8 cellular contexts compared by ENCODE assay signal in genomic region chr17:10697092-10698081, GRCh38. TPM values are rescaled to one million over a fixed set of nuclear protein-coding genes. Genes with fewer than 3 reads are reported as not detected.
A peak's percentile ranks its signal among the peaks of the same experiment; 100 is the strongest.
DNase-seq lines count a peak whose midpoint lies in the region; ATAC-seq and TF ChIP-seq lines count a peak whose summit lies in the region.

A gene with protein sequence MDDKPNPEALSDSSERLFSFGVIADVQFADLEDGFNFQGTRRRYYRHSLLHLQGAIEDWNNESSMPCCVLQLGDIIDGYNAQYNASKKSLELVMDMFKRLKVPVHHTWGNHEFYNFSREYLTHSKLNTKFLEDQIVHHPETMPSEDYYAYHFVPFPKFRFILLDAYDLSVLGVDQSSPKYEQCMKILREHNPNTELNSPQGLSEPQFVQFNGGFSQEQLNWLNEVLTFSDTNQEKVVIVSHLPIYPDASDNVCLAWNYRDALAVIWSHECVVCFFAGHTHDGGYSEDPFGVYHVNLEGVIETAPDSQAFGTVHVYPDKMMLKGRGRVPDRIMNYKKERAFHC (plus strand): TSS chr17:10697594. CDS start chr17:10704927, 7,333 bp downstream.
Gene SCO1, minus strand, starts transcription at chr17:10697533. Its CDS starts 26 bp downstream, at chr17:10697507.

- peaks cover 10% of the 10 kb centered on the region for H3K4me1 Mint-ChIP-seq in WTC11
- H3K4me1 Mint-ChIP-seq in immature natural killer cell, result peaks cover 39 to 70% of the 10 kb centered on the region in 2 donors

- H3K9me3 Mint-ChIP-seq in WTC11 (no peaks in the 10 kb centered on the region), immature natural killer cell (no peaks in the 10 kb centered on the region)

- ATAC-seq in GM18873 (IDR thresholded peaks at IDR 0.05; ENCODE audit: low FRiP score, unreplicated experiment) (peak; percentile 90), HG03139 (IDR thresholded peaks at IDR 0.05; ENCODE audit: unreplicated experiment) (peak; percentile 92), WTC11 (peak; percentile 99)

- CTCF ChIA-PET in WTC11 (lab: Charles Lee), result interaction anchor here (0.6 to 1.5 kb wide), 4 partner anchors 13 to 1011 kb away, joined by 3 to 5 read pairs (median 4); no protein-coding TSS in a partner anchor

- H3K27me3 Mint-ChIP-seq in WTC11 (ENCODE audit: low read depth), result no peaks in the 10 kb centered on the region
- peaks cover 0 to 3% (median 1%) of the 10 kb centered on the region in 3 donors for H3K27me3 Mint-ChIP-seq in immature natural killer cell (ENCODE audit: low read depth in 3 of 3)

- H3K36me3 Mint-ChIP-seq in WTC11, result peaks cover 27% of the 10 kb centered on the region
- peaks cover 8 to 22% (median 14%) of the 10 kb centered on the region in 3 donors for H3K36me3 Mint-ChIP-seq in immature natural killer cell

- DNase-seq in AG08396 (ENCODE audit: low spot score) (peak; percentile 94), NCI-H2227 treated with DMSO at 0.1 percent for 48 hours (lab: John Stamatoyannopoulos, UW) (peak; percentile 75), WTC11 (ENCODE audit: low spot score) (peak; percentile 94), caudate nucleus (lab: John Stamatoyannopoulos, UW) (peak in 60 of 61 donors; percentile 14 to 96 (median 88)), immature natural killer cell (peak; percentile 88 to 90 (median 88)), smooth muscle cell of the brain vasculature (ENCODE audit: low read depth, low spot score) (peak; percentile 69)

- H3K27ac Mint-ChIP-seq in WTC11 (peak within 1 kb of the TSS; percentile 93), immature natural killer cell (peak within 1 kb of the TSS; percentile 92 to 97 (median 95))

- H3K4me3 Mint-ChIP-seq in WTC11 (peak within 1 kb of the TSS; percentile 94), immature natural killer cell (peak within 1 kb of the TSS; percentile 92 to 99 (median 95))

- peak within 1 kb of the TSS; percentile 36 for H3K27ac ChIP-seq in caudate nucleus (ENCODE audit: low read depth, low read length)

- no peak for TF ChIP-seq CTCF in WTC11 (IDR thresholded peaks at IDR 0.05)

- POLR2A ChIA-PET in WTC11 (lab: Charles Lee), result no interaction called here

TF ChIP-seq in WTC11, 78 proteins besides CTCF, POLR2A, EP300 and RAD21 (continues in another document):
- TF ChIP-seq NFYB (CRISPR knock-in tag; conservative IDR thresholded peaks at IDR 0.05; ENCODE audit: low read depth), result no peak
- peak; percentile 83 for TF ChIP-seq FOXK1 (CRISPR knock-in tag; IDR thresholded peaks at IDR 0.05)
- peak; percentile 63 for TF ChIP-seq SP1 (CRISPR knock-in tag; conservative IDR thresholded peaks at IDR 0.05)
- TF ChIP-seq, protein P1, sequence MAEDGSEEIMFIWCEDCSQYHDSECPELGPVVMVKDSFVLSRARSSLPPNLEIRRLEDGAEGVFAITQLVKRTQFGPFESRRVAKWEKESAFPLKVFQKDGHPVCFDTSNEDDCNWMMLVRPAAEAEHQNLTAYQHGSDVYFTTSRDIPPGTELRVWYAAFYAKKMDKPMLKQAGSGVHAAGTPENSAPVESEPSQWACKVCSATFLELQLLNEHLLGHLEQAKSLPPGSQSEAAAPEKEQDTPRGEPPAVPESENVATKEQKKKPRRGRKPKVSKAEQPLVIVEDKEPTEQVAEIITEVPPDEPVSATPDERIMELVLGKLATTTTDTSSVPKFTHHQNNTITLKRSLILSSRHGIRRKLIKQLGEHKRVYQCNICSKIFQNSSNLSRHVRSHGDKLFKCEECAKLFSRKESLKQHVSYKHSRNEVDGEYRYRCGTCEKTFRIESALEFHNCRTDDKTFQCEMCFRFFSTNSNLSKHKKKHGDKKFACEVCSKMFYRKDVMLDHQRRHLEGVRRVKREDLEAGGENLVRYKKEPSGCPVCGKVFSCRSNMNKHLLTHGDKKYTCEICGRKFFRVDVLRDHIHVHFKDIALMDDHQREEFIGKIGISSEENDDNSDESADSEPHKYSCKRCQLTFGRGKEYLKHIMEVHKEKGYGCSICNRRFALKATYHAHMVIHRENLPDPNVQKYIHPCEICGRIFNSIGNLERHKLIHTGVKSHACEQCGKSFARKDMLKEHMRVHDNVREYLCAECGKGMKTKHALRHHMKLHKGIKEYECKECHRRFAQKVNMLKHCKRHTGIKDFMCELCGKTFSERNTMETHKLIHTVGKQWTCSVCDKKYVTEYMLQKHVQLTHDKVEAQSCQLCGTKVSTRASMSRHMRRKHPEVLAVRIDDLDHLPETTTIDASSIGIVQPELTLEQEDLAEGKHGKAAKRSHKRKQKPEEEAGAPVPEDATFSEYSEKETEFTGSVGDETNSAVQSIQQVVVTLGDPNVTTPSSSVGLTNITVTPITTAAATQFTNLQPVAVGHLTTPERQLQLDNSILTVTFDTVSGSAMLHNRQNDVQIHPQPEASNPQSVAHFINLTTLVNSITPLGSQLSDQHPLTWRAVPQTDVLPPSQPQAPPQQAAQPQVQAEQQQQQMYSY (CRISPR knock-in tag; IDR thresholded peaks at IDR 0.05), result 0 out of 2 replicates have a peak, but pooled peaks have one; percentile 32
- 0 out of 2 replicates have a peak, but pooled peaks have one; percentile 67 for TF ChIP-seq SMAD3 (CRISPR knock-in tag; IDR thresholded peaks at IDR 0.05; ENCODE audit: borderline replicate concordance)
- no peak for TF ChIP-seq ZNF396 (CRISPR knock-in tag; IDR thresholded peaks at IDR 0.05; ENCODE audit: borderline replicate concordance)
- peak; percentile 9 for TF ChIP-seq USF2 (CRISPR knock-in tag; IDR thresholded peaks at IDR 0.05)
- TF ChIP-seq, protein P2, sequence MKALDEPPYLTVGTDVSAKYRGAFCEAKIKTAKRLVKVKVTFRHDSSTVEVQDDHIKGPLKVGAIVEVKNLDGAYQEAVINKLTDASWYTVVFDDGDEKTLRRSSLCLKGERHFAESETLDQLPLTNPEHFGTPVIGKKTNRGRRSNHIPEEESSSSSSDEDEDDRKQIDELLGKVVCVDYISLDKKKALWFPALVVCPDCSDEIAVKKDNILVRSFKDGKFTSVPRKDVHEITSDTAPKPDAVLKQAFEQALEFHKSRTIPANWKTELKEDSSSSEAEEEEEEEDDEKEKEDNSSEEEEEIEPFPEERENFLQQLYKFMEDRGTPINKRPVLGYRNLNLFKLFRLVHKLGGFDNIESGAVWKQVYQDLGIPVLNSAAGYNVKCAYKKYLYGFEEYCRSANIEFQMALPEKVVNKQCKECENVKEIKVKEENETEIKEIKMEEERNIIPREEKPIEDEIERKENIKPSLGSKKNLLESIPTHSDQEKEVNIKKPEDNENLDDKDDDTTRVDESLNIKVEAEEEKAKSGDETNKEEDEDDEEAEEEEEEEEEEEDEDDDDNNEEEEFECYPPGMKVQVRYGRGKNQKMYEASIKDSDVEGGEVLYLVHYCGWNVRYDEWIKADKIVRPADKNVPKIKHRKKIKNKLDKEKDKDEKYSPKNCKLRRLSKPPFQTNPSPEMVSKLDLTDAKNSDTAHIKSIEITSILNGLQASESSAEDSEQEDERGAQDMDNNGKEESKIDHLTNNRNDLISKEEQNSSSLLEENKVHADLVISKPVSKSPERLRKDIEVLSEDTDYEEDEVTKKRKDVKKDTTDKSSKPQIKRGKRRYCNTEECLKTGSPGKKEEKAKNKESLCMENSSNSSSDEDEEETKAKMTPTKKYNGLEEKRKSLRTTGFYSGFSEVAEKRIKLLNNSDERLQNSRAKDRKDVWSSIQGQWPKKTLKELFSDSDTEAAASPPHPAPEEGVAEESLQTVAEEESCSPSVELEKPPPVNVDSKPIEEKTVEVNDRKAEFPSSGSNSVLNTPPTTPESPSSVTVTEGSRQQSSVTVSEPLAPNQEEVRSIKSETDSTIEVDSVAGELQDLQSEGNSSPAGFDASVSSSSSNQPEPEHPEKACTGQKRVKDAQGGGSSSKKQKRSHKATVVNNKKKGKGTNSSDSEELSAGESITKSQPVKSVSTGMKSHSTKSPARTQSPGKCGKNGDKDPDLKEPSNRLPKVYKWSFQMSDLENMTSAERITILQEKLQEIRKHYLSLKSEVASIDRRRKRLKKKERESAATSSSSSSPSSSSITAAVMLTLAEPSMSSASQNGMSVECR (CRISPR knock-in tag; IDR thresholded peaks at IDR 0.05; ENCODE audit: borderline replicate concordance), result peak; percentile 77; the same call in 1 of the 2 replicates
- peak; percentile 53 for TF ChIP-seq FOXP1 (CRISPR knock-in tag; IDR thresholded peaks at IDR 0.05; ENCODE audit: borderline replicate concordance)
- TF ChIP-seq ZNF138 (CRISPR knock-in tag; conservative IDR thresholded peaks at IDR 0.05), result no peak
- 0 out of 2 replicates have a peak, but pooled peaks have one; percentile 19 for TF ChIP-seq TEAD1 (CRISPR knock-in tag; IDR thresholded peaks at IDR 0.05)
- TF ChIP-seq, protein P3, sequence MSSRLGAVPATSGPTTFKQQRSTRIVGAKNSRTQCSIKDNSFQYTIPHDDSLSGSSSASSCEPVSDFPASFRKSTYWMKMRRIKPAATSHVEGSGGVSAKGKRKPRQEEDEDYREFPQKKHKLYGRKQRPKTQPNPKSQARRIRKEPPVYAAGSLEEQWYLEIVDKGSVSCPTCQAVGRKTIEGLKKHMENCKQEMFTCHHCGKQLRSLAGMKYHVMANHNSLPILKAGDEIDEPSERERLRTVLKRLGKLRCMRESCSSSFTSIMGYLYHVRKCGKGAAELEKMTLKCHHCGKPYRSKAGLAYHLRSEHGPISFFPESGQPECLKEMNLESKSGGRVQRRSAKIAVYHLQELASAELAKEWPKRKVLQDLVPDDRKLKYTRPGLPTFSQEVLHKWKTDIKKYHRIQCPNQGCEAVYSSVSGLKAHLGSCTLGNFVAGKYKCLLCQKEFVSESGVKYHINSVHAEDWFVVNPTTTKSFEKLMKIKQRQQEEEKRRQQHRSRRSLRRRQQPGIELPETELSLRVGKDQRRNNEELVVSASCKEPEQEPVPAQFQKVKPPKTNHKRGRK (CRISPR knock-in tag; IDR thresholded peaks at IDR 0.05; ENCODE audit: borderline replicate concordance), result no peak
- no peak for TF ChIP-seq ZNF219 (CRISPR knock-in tag; IDR thresholded peaks at IDR 0.05; ENCODE audit: borderline replicate concordance)

RNA-seq across cellular contexts. Expression of the first gene that starts in this region (rescaled TPM):
- total RNA-seq in WTC11 (2021), result 6.6 to 7.5 TPM (median 7.4 TPM) in 3 replicates
- polyA plus RNA-seq in immature natural killer cell, result 10 to 100 TPM; 12.7 to 18.4 (median 12.7) TPM

RNA-seq across cellular contexts. Expression of gene SCO1, which starts in this region (rescaled TPM):
- 56.9 to 63.8 TPM (median 61.6 TPM) in 3 replicates for total RNA-seq in WTC11 (2021)
- 10 to 100 TPM in 2 of 3 donors, 1 to 10 TPM in 1; 9.1 to 18.3 (median 14.2) TPM for polyA plus RNA-seq in immature natural killer cell

Comparison
In these comparisons a context has a peak if more than half of its experiments do, and no peak if none do; other contexts are left out.
1. Peak in every context shown above with its lines: DNase-seq, ATAC-seq and H3K27ac ChIP-seq.